8 cellular contexts compared by ENCODE assay signal in the genomic region with DNA sequence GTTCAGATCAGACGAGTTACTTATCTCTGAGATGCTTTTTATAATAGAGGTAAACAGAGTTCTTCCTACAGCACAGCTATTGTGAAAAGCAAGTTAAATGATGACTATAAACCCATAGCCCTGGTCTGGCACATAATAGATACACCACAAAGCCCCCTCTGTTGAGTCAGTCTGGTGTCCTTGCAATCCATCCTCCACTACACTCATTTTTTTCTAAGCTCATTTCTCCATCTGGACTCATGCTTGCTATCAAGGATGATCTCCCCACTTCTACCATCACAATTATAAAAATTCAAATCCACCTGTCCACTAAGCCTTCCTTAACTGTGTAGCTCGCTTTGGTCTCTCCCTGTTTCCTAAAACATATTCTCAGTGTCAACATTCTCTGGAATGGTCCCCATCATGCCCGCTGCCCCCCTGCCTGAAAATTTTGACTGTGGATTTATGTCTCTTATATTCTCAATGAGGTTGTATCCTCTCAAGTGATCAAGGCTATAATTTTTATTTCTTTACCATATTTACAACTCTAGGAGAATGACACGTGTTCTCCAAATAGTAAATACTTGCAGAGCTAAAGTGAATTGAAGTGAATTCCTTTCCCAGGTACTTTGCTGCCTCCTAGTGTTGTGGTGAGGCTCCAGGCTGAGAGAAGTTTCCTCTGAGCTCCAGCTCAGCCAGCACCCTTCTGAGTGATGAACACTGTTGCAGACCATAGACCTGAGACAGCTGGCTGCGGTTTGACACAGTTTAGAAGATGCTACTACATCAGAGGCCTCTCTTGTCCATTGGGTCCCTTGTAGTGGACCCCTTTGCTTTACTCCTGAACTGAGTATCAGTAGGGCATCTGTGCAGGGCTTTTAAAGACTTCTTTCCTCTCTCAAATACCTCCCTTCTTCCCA.
A peak's percentile ranks its signal among the peaks of the same experiment; 100 is the strongest.
DNase-seq lines count a peak whose midpoint lies in the region; ATAC-seq and TF ChIP-seq lines count a peak whose summit lies in the region.

No MANE protein-coding gene starts in this region.

- intact Hi-C loops in CD8-positive, alpha-beta T cell (cut with DNase I, micrococcal nuclease): no loop called here

- no peaks in the 10 kb centered on the region for H3K9me3 ChIP-seq in RWPE2 (ENCODE audit: severe bottlenecking)
- H3K9me3 ChIP-seq in CD8-positive, alpha-beta T cell (ENCODE audit: low read length): no peaks in the 10 kb centered on the region

- TF ChIP-seq CTCF in GM06990 (IDR thresholded peaks at IDR 0.05; ENCODE audit: insufficient read depth, low read length, poor library complexity, severe bottlenecking) (peak; percentile 64), RWPE2 (IDR thresholded peaks at IDR 0.05; ENCODE audit: poor library complexity, severe bottlenecking) (peak; percentile 73), nephron progenitor cell (IDR thresholded peaks at IDR 0.05) (peak; percentile 75)
- no peak for TF ChIP-seq CTCF in CD8-positive, alpha-beta T cell (IDR thresholded peaks at IDR 0.05)

- CTCF ChIA-PET in CD8-positive, alpha-beta T cell (lab: Charles Lee): interaction anchor here (1.3 kb wide), 1 partner anchor 17 kb away, joined by 3 read pairs; no protein-coding TSS in a partner anchor

- peak; percentile 28 for DNase-seq in A172 (ENCODE audit: low spot score)
- no peak for DNase-seq in GM06990 (ENCODE audit: extremely low read depth, insufficient read length)
- DNase-seq in Kasumi-1 (lab: John Stamatoyannopoulos, UW): peak; percentile 58 to 60
- no peak for DNase-seq in RWPE2 (ENCODE audit: low spot score)
- DNase-seq in erythroblast (lab: John Stamatoyannopoulos, UW): peak; percentile 18 to 48
- DNase-seq in nephron progenitor cell: peak; percentile 59
- DNase-seq in CD8-positive, alpha-beta T cell: no peak

- ATAC-seq in RWPE2 (ENCODE audit: low read depth): peak; percentile 68
- no peak for ATAC-seq in CD8-positive, alpha-beta T cell
- ATAC-seq in GM21529 (IDR thresholded peaks at IDR 0.05; ENCODE audit: unreplicated experiment): no peak

- H3K4me1 ChIP-seq in RWPE2 (ENCODE audit: insufficient read depth, poor library complexity, severe bottlenecking): no peaks in the 10 kb centered on the region
- H3K4me1 ChIP-seq in CD8-positive, alpha-beta T cell (ENCODE audit: insufficient read depth, low read length): no peaks in the 10 kb centered on the region

- H3K4me3 ChIP-seq in GM06990 (replicated peaks; ENCODE audit: low read depth, low read length) (no peak overlapping the region), RWPE2 (ENCODE audit: severe bottlenecking) (no peak overlapping the region)
- no peak overlapping the region for H3K4me3 ChIP-seq in CD8-positive, alpha-beta T cell (ENCODE audit: low read depth, low read length)

- no peak overlapping the region for H3K27ac ChIP-seq in RWPE2 (ENCODE audit: poor library complexity, severe bottlenecking)
- no peak overlapping the region for H3K27ac ChIP-seq in CD8-positive, alpha-beta T cell (ENCODE audit: low read depth, low read length)

- TF ChIP-seq POLR2A in erythroblast (IDR thresholded peaks at IDR 0.05; ENCODE audit: low read length): no peak

- H3K27me3 Mint-ChIP-seq in nephron progenitor cell (ENCODE audit: low read depth, poor library complexity): peaks cover 5% of the 10 kb centered on the region
- H3K27me3 Mint-ChIP-seq in CD8-positive, alpha-beta T cell (ENCODE audit: low read depth): peaks cover 5% of the 10 kb centered on the region

- no peaks in the 10 kb centered on the region for H3K27me3 ChIP-seq in GM06990 (replicated peaks; ENCODE audit: control insufficient read depth, insufficient read depth, low read length)
- peaks cover 7% of the 10 kb centered on the region for H3K27me3 ChIP-seq in RWPE2 (ENCODE audit: insufficient read depth, poor library complexity, severe bottlenecking)
- no peaks in the 10 kb centered on the region for H3K27me3 ChIP-seq in CD8-positive, alpha-beta T cell (ENCODE audit: insufficient read depth, low read length)

- no peaks in the 10 kb centered on the region for H3K36me3 Mint-ChIP-seq in nephron progenitor cell (ENCODE audit: low read depth)
- no peaks in the 10 kb centered on the region for H3K36me3 Mint-ChIP-seq in CD8-positive, alpha-beta T cell

- POLR2A ChIA-PET in CD8-positive, alpha-beta T cell (lab: Charles Lee): no interaction called here

- peak overlapping the region; percentile 32 for H3K27ac Mint-ChIP-seq in nephron progenitor cell
- H3K27ac Mint-ChIP-seq in CD8-positive, alpha-beta T cell: no peak overlapping the region

- H3K4me3 Mint-ChIP-seq in nephron progenitor cell: no peak overlapping the region
- no peak overlapping the region for H3K4me3 Mint-ChIP-seq in CD8-positive, alpha-beta T cell

- no peaks in the 10 kb centered on the region for H3K9me3 Mint-ChIP-seq in nephron progenitor cell
- H3K9me3 Mint-ChIP-seq in CD8-positive, alpha-beta T cell: no peaks in the 10 kb centered on the region

- no peaks in the 10 kb centered on the region for H3K36me3 ChIP-seq in GM06990 (ENCODE audit: control insufficient read depth, insufficient read depth, low read length)
- H3K36me3 ChIP-seq in RWPE2 (ENCODE audit: low read depth): no peaks in the 10 kb centered on the region
- H3K36me3 ChIP-seq in CD8-positive, alpha-beta T cell (ENCODE audit: insufficient read depth, low read length): no peaks in the 10 kb centered on the region

- H3K4me1 Mint-ChIP-seq in nephron progenitor cell: peaks cover 16% of the 10 kb centered on the region
- no peaks in the 10 kb centered on the region for H3K4me1 Mint-ChIP-seq in CD8-positive, alpha-beta T cell (ENCODE audit: low read depth)

Comparison
In these comparisons a context has a peak if more than half of its experiments do, and no peak if none do; other contexts are left out.
1. DNase-seq: peak in A172 (single experiment), Kasumi-1 (2 of 2), erythroblast (2 of 2) and nephron progenitor cell (single experiment); none in GM06990 (single experiment), RWPE2 (single experiment) and CD8-positive, alpha-beta T cell (0 of 7).